ENCODE assay signal across 8 cellular contexts in the genomic region with DNA sequence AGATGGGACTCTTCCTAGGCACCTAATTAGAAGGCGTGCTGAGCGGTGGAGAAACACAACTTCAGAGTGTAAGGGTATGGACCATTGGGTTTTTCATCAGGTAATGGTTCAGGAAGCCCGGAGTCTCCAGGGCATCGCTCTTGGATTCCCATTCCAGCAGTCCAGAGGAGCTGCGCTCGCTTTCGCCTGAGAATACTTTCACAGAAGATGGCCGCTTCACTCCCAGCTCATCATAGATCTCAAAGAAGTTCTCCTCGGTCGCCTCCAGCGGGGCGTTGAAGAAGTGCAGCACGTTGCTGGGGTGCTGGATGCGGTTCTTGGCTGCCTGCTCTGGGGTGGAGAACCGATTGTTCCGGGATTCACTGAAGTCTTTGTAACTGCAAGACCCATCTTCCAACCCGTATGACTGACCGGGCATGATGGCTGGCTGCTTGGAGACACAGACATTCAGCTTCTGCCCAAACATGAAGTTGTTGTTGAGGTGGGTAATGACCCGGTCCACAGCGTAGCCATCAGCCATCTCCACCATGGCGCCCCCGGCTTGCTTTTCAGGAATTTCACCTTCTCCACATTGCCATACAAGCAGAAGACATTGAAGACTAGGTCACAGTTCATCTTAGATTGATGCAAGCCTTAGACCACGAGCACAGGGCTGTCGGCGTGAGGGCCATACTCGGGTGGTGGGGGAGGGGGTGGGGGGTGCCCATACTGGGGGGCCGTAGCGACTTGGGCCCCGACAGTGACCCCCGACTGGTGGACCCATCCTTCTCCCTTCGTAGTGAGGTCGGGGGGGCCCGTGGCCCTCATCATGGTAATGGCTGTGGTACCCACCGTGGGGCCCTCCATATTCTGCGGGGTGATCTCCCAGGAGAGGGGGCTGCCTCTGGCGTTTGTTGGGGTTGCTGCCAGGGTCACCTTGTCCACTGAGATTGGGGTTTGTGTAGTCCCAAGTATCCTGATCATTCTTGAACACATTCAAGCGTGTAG. TPM values are rescaled to one million over a fixed set of nuclear protein-coding genes. Genes with fewer than 3 reads are reported as not detected.
DNase-seq lines count a peak whose midpoint lies in the region; FAIRE-seq and TF ChIP-seq lines count a peak whose summit lies in the region.
"Not testable (repeated sequence)": the region's sequence is repeated elsewhere in the genome, so short reads cannot be mapped to it uniquely, and the experiment has no call there.

No MANE protein-coding gene starts in this region.

- not testable (repeated sequence) for H3K9ac ChIP-seq in keratinocyte (ENCODE audit: control insufficient read depth, extremely low read depth, insufficient read depth, low read length)

- in situ Hi-C loops in T47D (cut with HindIII; ENCODE audit: low pct_unique_long_range_greater_than_20kb, low sequenced_read_pairs): not testable (repeated sequence)

- TF ChIP-seq CTCF in LNCaP clone FGC (IDR thresholded peaks at IDR 0.05; ENCODE audit: control insufficient read depth, extremely low read depth, insufficient read depth): peak; percentile 17; the same call in 1 of the 2 replicates
- not testable (repeated sequence) for TF ChIP-seq CTCF in keratinocyte (optimal IDR thresholded peaks at IDR 0.05 in 1 of 3, IDR thresholded peaks at IDR 0.05 in 1 of 3, conservative IDR thresholded peaks at IDR 0.05 in 1 of 3; ENCODE audit: extremely low read depth in 1 of 3, insufficient read depth in 2 of 3, low read length in 3 of 3); neural crest cell (conservative IDR thresholded peaks at IDR 0.05); type B pancreatic cell (conservative IDR thresholded peaks at IDR 0.05)

- H3K4me3 Mint-ChIP-seq in neural crest cell (peak overlapping the region; percentile 27), type B pancreatic cell (peak overlapping the region; percentile 57)

- FAIRE-seq in keratinocyte (lab: Jason Lieb, UNC): peak; percentile 5

- peaks cover 40% of the 10 kb centered on the region for H3K27me3 ChIP-seq in keratinocyte (ENCODE audit: control insufficient read depth, extremely low read depth, insufficient read depth, low read length)

- H3K4me3 ChIP-seq in LNCaP clone FGC (ENCODE audit: low read depth, low read length); keratinocyte (ENCODE audit: control insufficient read depth in 2 of 3, extremely low read depth in 1 of 3, insufficient read depth in 2 of 3, low read depth in 1 of 3, low read length in 3 of 3): not testable (repeated sequence)

- not testable (repeated sequence) for H4K20me1 ChIP-seq in keratinocyte (ENCODE audit: control insufficient read depth, extremely low read depth, insufficient read depth, low read length)

- DNase-seq in DMS114 treated with DMSO at 0.1 percent for 48 hours (lab: John Stamatoyannopoulos, UW; ENCODE audit: unreplicated experiment): peak; percentile 38
- DNase-seq in LNCaP clone FGC (ENCODE audit: low read depth); keratinocyte (ENCODE audit: low read depth, low spot score); neural crest cell (ENCODE audit: low read depth, low spot score); type B pancreatic cell (ENCODE audit: extremely low spot score, unreplicated experiment): not testable (repeated sequence)
- DNase-seq in NCI-H748 (lab: John Stamatoyannopoulos, UW; ENCODE audit: unreplicated experiment): peak; percentile 2
- peak; percentile 9 to 23 for DNase-seq in SHP77 (lab: John Stamatoyannopoulos, UW)
- peak; percentile 37 to 70 for DNase-seq in T47D (ENCODE audit: low read depth in 1 of 2, low spot score in 1 of 2)

- not testable (repeated sequence) for H3K36me3 ChIP-seq in keratinocyte (ENCODE audit: control insufficient read depth in 2 of 2, extremely low read depth in 1 of 2, insufficient read depth in 2 of 2, low read length in 2 of 2)

- not testable (repeated sequence) for H3K4me1 Mint-ChIP-seq in neural crest cell; type B pancreatic cell (ENCODE audit: unreplicated experiment)

- H3K9me1 ChIP-seq in keratinocyte (ENCODE audit: control insufficient read depth, extremely low read depth, insufficient read depth, low read length): not testable (repeated sequence)

- H3K9me3 Mint-ChIP-seq in neural crest cell, type B pancreatic cell: not testable (repeated sequence)

- dilution Hi-C loops in keratinocyte (cut with MboI; ENCODE audit: extremely low pct_ligation_motif_present, low sequenced_read_pairs): not testable (repeated sequence)

- not testable (repeated sequence) for H3K27ac Mint-ChIP-seq in neural crest cell (ENCODE audit: unreplicated experiment); type B pancreatic cell

- not testable (repeated sequence) for H2AFZ ChIP-seq in keratinocyte (ENCODE audit: control insufficient read depth, low read length)

- H3K36me3 Mint-ChIP-seq in neural crest cell (ENCODE audit: low read depth); type B pancreatic cell: not testable (repeated sequence)

- not testable (repeated sequence) for H3K4me1 ChIP-seq in keratinocyte (ENCODE audit: control insufficient read depth, extremely low read depth, insufficient read depth, low read length)

- not testable (repeated sequence) for H3K79me2 ChIP-seq in keratinocyte (ENCODE audit: control insufficient read depth, insufficient read depth, low read length)

- H3K4me2 ChIP-seq in keratinocyte (ENCODE audit: control insufficient read depth, extremely low read depth, insufficient read depth, low read depth, low read length): not testable (repeated sequence)

- not testable (repeated sequence) for H3K9me3 ChIP-seq in keratinocyte (ENCODE audit: control insufficient read depth, low read depth, low read length)

- H3K27me3 Mint-ChIP-seq in neural crest cell (ENCODE audit: low read depth) (peaks cover 93% of the 10 kb centered on the region), type B pancreatic cell (peaks cover 79% of the 10 kb centered on the region)

- H3K27ac ChIP-seq in keratinocyte (ENCODE audit: control insufficient read depth, insufficient read depth, low read length): not testable (repeated sequence)

RNA-seq across cellular contexts. Expression of a gene that starts 51.7 kb away (rescaled TPM):
- 27.2 to 54.9 TPM (median 42.0 TPM) in 3 replicates for polyA plus RNA-seq in keratinocyte
- polyA plus RNA-seq in keratinocyte (2011; ENCODE audit: low read depth): 86.5 TPM
- polyA plus RNA-seq in keratinocyte (2011; cell fraction: cytosol; rRNA removed): 1.3 and 2.8 TPM in 2 replicates
- polyA plus RNA-seq in keratinocyte (2011; cell fraction: nucleus; rRNA removed): 350 and 354 TPM in 2 replicates
- 14.6 and 31.7 TPM in 2 replicates for polyA plus RNA-seq in keratinocyte (2012; ENCODE audit: low replicate concordance)
- 4.1 to 19.3 TPM (median 7.1 TPM) in 3 replicates for polyA minus RNA-seq in keratinocyte
- 5.2 TPM for polyA minus RNA-seq in keratinocyte (2011; cell fraction: cytosol; rRNA and poly(A)+ RNA removed)
- polyA minus RNA-seq in keratinocyte (2011; cell fraction: nucleus; rRNA and poly(A)+ RNA removed): 14.5 and 37.4 TPM in 2 replicates
- total RNA-seq in neural crest cell (93.4 and 104 TPM in 2 replicates), type B pancreatic cell (ENCODE audit: low replicate concordance) (64.0 and 135 TPM in 2 replicates)
